Comparison of ENCODE assay signal across 9 cellular contexts in the genomic region with DNA sequence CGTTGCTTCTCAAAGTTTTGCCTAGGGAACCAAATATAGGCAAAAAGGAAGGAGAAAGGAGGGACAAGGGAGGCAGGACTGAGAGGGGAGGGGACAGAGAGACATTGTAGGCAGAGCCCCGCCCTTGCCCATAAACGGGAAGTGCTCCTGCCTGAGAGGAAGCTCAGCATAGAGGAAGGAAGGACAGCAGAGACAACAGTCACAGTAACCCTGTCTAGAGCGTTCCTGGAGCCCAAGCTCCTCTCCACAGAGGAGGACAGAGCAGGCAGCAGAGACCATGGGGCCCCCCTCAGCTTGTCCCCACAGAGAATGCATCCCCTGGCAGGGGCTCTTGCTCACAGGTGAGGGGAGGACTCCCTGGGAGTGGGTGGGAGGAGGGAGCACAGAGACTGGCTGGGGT. TPM values are rescaled to one million over a fixed set of nuclear protein-coding genes. Genes with fewer than 3 reads are reported as not detected.
DNase-seq lines count a peak whose midpoint lies in the region; ATAC-seq and TF ChIP-seq lines count a peak whose summit lies in the region.
"Had no signal": no experiment of that assay in that cellular context is flagged by ENCODE, and none has a peak within 500 bp of the region (broad histone marks: within the 10 kb centered on the region; RNA-seq: fewer than 3 reads in every experiment).

A gene (plus strand): TSS at position 169 of the 400 bp plus-strand sequence. CDS start 109 bp downstream, at position 278.

- H3K4me3 ChIP-seq in right atrium auricular region (no peak within 1 kb of the TSS), thoracic aorta (peak within 1 kb of the TSS; percentile 47)

- CTCF ChIA-PET in MCF 10A (lab: Yijun Ruan, JAX), result interaction anchor here (0.5 to 1.0 kb wide), 3 partner anchors 14 to 730 kb away, joined by 3 to 4 read pairs (median 3); no protein-coding TSS in a partner anchor

- H3K4me1 ChIP-seq in right atrium auricular region (no peaks in the 10 kb centered on the region), thoracic aorta (ENCODE audit: control insufficient read depth in 1 of 2, low read depth in 2 of 2) (no peaks in the 10 kb centered on the region)

- H3K27me3 ChIP-seq in right atrium auricular region, result no peaks in the 10 kb centered on the region
- H3K27me3 ChIP-seq in thoracic aorta (replicated peaks; ENCODE audit: insufficient read depth), result no peaks in the 10 kb centered on the region

- ATAC-seq in HG03378 (IDR thresholded peaks at IDR 0.05; ENCODE audit: unreplicated experiment), result peak; percentile 62
- no peak for ATAC-seq in thoracic aorta (ENCODE audit: insufficient number of reproducible peaks, low FRiP score, low read depth)
- ATAC-seq in GM18858 (IDR thresholded peaks at IDR 0.05; ENCODE audit: unreplicated experiment), result no peak

- no peak within 1 kb of the TSS for H3K4me3 Mint-ChIP-seq in MCF 10A (ENCODE audit: unreplicated experiment)

- H3K36me3 Mint-ChIP-seq in MCF 10A (ENCODE audit: insufficient read depth, unreplicated experiment), result no peaks in the 10 kb centered on the region

- TF ChIP-seq CTCF in GM10266 (IDR thresholded peaks at IDR 0.05; ENCODE audit: control insufficient read depth, insufficient read depth, low read depth, missing control alignments) (no peak), right atrium auricular region (IDR thresholded peaks at IDR 0.05) (no peak), thoracic aorta (IDR thresholded peaks at IDR 0.05) (no peak), MCF 10A (IDR thresholded peaks at IDR 0.05; ENCODE audit: unreplicated experiment) (no peak)

- no TSS peak for BruUV-seq in MCF 10A (replicated peaks; lab: Mats Ljungman, UMichigan)

- H3K27ac Mint-ChIP-seq in MCF 10A (ENCODE audit: low read depth, unreplicated experiment), result no peak within 1 kb of the TSS

- intact Hi-C loops in MCF 10A (cut with micrococcal nuclease), result loop anchor here (10.0 kb wide), 1 partner anchor 251 kb away; no protein-coding TSS in a partner anchor

- DNase-seq in GM10266 (ENCODE audit: extremely low spot score) (peak; percentile 70), right atrium auricular region (ENCODE audit: low spot score) (peak; percentile 71), thoracic aorta (ENCODE audit: low spot score) (no peak), NCI-H446 (lab: John Stamatoyannopoulos, UW) (no peak), MCF 10A (ENCODE audit: unreplicated experiment) (no peak)
- DNase-seq in activated CD4-positive, alpha-beta T cell treated with anti-CD3 and anti-CD28 coated beads for 4 hours, result peak; percentile 40

- peaks cover 0 to 5% of the 10 kb centered on the region in 2 donors for H3K9me3 ChIP-seq in right atrium auricular region
- no peaks in the 10 kb centered on the region for H3K9me3 ChIP-seq in thoracic aorta

- POLR2A ChIA-PET in MCF 10A (lab: Yijun Ruan, JAX), result no interaction called here

- H3K9me3 Mint-ChIP-seq in MCF 10A (ENCODE audit: unreplicated experiment), result no peaks in the 10 kb centered on the region

- no peaks in the 10 kb centered on the region for H3K4me1 Mint-ChIP-seq in MCF 10A (ENCODE audit: insufficient read depth, unreplicated experiment)

- H3K27me3 Mint-ChIP-seq in MCF 10A (ENCODE audit: insufficient read depth, unreplicated experiment), result peaks cover 78% of the 10 kb centered on the region

- H3K27ac ChIP-seq in right atrium auricular region (no peak within 1 kb of the TSS), thoracic aorta (no peak within 1 kb of the TSS)

- H3K36me3 ChIP-seq in right atrium auricular region, result no peaks in the 10 kb centered on the region
- no peaks in the 10 kb centered on the region for H3K36me3 ChIP-seq in thoracic aorta

RNA-seq across cellular contexts. Expression of the gene that starts here (rescaled TPM):
- total RNA-seq in right atrium auricular region (1 to 10 TPM in 1 of 2 donors, not detected in 1; 1.3 TPM), thoracic aorta (1 to 10 TPM; 1.1 to 6.9 TPM), MCF 10A (2022) (not detected in 2 replicates)
- total RNA-seq: H1 had no signal

Comparison
In these comparisons a context has a peak if more than half of its experiments do, and no peak if none do; other contexts are left out.
1. DNase-seq: peak in GM10266 (single experiment), activated CD4-positive, alpha-beta T cell treated with anti-CD3 and anti-CD28 coated beads for 4 hours (2 of 2) and right atrium auricular region (single experiment); none in thoracic aorta (single experiment), NCI-H446 (0 of 2) and MCF 10A (single experiment).